ENCODE assay signal across 9 cellular contexts in the genomic region with DNA sequence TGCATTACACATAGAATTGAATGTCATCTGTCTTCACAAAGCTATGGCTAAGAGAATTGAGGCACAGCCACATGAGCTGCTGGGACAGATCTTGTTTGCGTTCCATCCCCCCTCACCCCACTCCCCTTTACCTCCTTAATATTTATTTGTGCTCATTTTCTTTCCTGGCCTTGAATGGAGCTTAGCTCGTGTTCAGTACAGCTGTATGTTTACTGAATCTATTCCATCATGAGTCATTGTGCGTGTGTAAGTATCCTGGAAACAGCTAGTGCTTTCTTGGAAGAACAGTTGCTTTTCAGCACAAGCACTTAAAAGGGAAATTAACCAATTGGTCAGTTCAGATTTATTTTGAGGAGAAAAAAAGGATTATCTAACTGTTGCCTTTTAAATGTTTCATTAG.
DNase-seq lines count a peak whose midpoint lies in the region; ATAC-seq and TF ChIP-seq lines count a peak whose summit lies in the region.
"Had no signal": no experiment of that assay in that cellular context is flagged by ENCODE, and none has a peak within 500 bp of the region (broad histone marks: within the 10 kb centered on the region; RNA-seq: fewer than 3 reads in every experiment).

No MANE protein-coding gene starts in this region.

- H3K36me3 Mint-ChIP-seq in stimulated activated naive B cell treated with anti-CD40 and anti-IgM and Interleukin-4, amounts not matched to agents 10 μg/mL and 1 μg/mL and 100 μg/mL, for 72 hours, result no peaks in the 10 kb centered on the region

- peak; percentile 93 for DNase-seq in DMS53 treated with DMSO at 0.1 percent for 48 hours (lab: John Stamatoyannopoulos, UW; ENCODE audit: unreplicated experiment)
- DNase-seq in NCI-H2171 treated with DMSO at 0.1 percent for 48 hours (lab: John Stamatoyannopoulos, UW), result peak; percentile 99
- DNase-seq in choroid plexus epithelial cell (ENCODE audit: low read depth), result peak; percentile 15
- DNase-seq in midbrain (lab: John Stamatoyannopoulos, UW), result peak; percentile 52
- DNase-seq in UCSD-AML1 (lab: John Stamatoyannopoulos, UW; ENCODE audit: unreplicated experiment), result no peak
- DNase-seq in stimulated activated naive B cell treated with anti-CD40 and anti-IgM and Interleukin-4, amounts not matched to agents 10 μg/mL and 1 μg/mL and 100 μg/mL, for 72 hours, result no peak
- DNase-seq in ecto neural progenitor cell (ENCODE audit: low spot score), result no peak

- ATAC-seq in stimulated activated naive B cell treated with anti-CD40 and anti-IgM and Interleukin-4, amounts not matched to agents 10 μg/mL and 1 μg/mL and 100 μg/mL, for 72 hours (replicated peaks), result no peak
- ATAC-seq in GM18873 (IDR thresholded peaks at IDR 0.05; ENCODE audit: low FRiP score, unreplicated experiment), result no peak

- no peak overlapping the region for H3K4me3 ChIP-seq in choroid plexus epithelial cell (ENCODE audit: low read depth, low read length)

- H3K9me3 Mint-ChIP-seq in stimulated activated naive B cell treated with anti-CD40 and anti-IgM and Interleukin-4, amounts not matched to agents 10 μg/mL and 1 μg/mL and 100 μg/mL, for 72 hours, result peaks cover 0 to 2% of the 10 kb centered on the region in 2 donors
- H3K9me3 Mint-ChIP-seq: nephron had no signal

- no peak overlapping the region for H3K4me3 Mint-ChIP-seq in stimulated activated naive B cell treated with anti-CD40 and anti-IgM and Interleukin-4, amounts not matched to agents 10 μg/mL and 1 μg/mL and 100 μg/mL, for 72 hours
- H3K4me3 Mint-ChIP-seq: nephron had no signal

- no peak for TF ChIP-seq CTCF in choroid plexus epithelial cell (conservative IDR thresholded peaks at IDR 0.05; ENCODE audit: low read depth, low read length)

- H3K4me1 Mint-ChIP-seq in stimulated activated naive B cell treated with anti-CD40 and anti-IgM and Interleukin-4, amounts not matched to agents 10 μg/mL and 1 μg/mL and 100 μg/mL, for 72 hours, result no peaks in the 10 kb centered on the region

- peaks cover 3 to 5% of the 10 kb centered on the region in 2 donors for H3K27me3 Mint-ChIP-seq in stimulated activated naive B cell treated with anti-CD40 and anti-IgM and Interleukin-4, amounts not matched to agents 10 μg/mL and 1 μg/mL and 100 μg/mL, for 72 hours

- no peak overlapping the region for H3K27ac Mint-ChIP-seq in stimulated activated naive B cell treated with anti-CD40 and anti-IgM and Interleukin-4, amounts not matched to agents 10 μg/mL and 1 μg/mL and 100 μg/mL, for 72 hours
- H3K27ac Mint-ChIP-seq: nephron had no signal

Comparison
In these comparisons a context has a peak if more than half of its experiments do, and no peak if none do; other contexts are left out.
1. DNase-seq: peak in DMS53 treated with DMSO at 0.1 percent for 48 hours (single experiment), NCI-H2171 treated with DMSO at 0.1 percent for 48 hours (single experiment), choroid plexus epithelial cell (single experiment) and midbrain (single experiment); none in UCSD-AML1 (single experiment), stimulated activated naive B cell treated with anti-CD40 and anti-IgM and Interleukin-4, amounts not matched to agents 10 μg/mL and 1 μg/mL and 100 μg/mL, for 72 hours (single experiment) and ecto neural progenitor cell (single experiment).